Comparison of ENCODE assay signal across 10 cellular contexts in genomic region chr9:85521331-85522197, GRCh38.
DNase-seq lines count a peak whose midpoint lies in the region; ATAC-seq and TF ChIP-seq lines count a peak whose summit lies in the region.
"Had no signal": no experiment of that assay in that cellular context is flagged by ENCODE, and none has a peak within 500 bp of the region (broad histone marks: within the 10 kb centered on the region; RNA-seq: fewer than 3 reads in every experiment).

No MANE protein-coding gene starts in this region.

- H3K9me3 Mint-ChIP-seq in activated naive CD4-positive, alpha-beta T cell treated with anti-CD3 and anti-CD28 coated beads for 36 hours, result no peaks in the 10 kb centered on the region
- H3K9me3 Mint-ChIP-seq in activated naive CD4-positive, alpha-beta T cell treated with anti-CD3 and anti-CD28 coated beads, Interleukin-2, amount 50 U/mL, for 72 hours, result no peaks in the 10 kb centered on the region
- H3K9me3 Mint-ChIP-seq in mesothelial cell of epicardium, result no peaks in the 10 kb centered on the region
- H3K9me3 Mint-ChIP-seq: activated T-cell treated with anti-CD3 and anti-CD28 coated beads, Interleukin-2, amount 50 U/mL, for 4 hours had no signal

- no peaks in the 10 kb centered on the region for H3K36me3 Mint-ChIP-seq in activated naive CD4-positive, alpha-beta T cell treated with anti-CD3 and anti-CD28 coated beads for 36 hours (ENCODE audit: low read depth)
- H3K36me3 Mint-ChIP-seq in activated naive CD4-positive, alpha-beta T cell treated with anti-CD3 and anti-CD28 coated beads, Interleukin-2, amount 50 U/mL, for 72 hours, result no peaks in the 10 kb centered on the region
- no peaks in the 10 kb centered on the region for H3K36me3 Mint-ChIP-seq in mesothelial cell of epicardium

- WGBS in suprapubic skin, result 60% methylated on average over 23 of the region's 23 CpGs

- no peak for TF ChIP-seq EP300 in suprapubic skin (IDR thresholded peaks at IDR 0.05)

- no peak for ATAC-seq in activated naive CD4-positive, alpha-beta T cell treated with anti-CD3 and anti-CD28 coated beads, Interleukin-2, amount 50 U/mL, for 72 hours
- ATAC-seq: K562 had no signal

- peaks cover 22% of the 10 kb centered on the region for H3K4me1 ChIP-seq in suprapubic skin
- no peaks in the 10 kb centered on the region for H3K4me1 ChIP-seq in SJCRH30

- H3K27me3 ChIP-seq in suprapubic skin (peaks cover 39% of the 10 kb centered on the region), SJCRH30 (no peaks in the 10 kb centered on the region)

- peaks cover 3% of the 10 kb centered on the region for H3K4me1 Mint-ChIP-seq in activated naive CD4-positive, alpha-beta T cell treated with anti-CD3 and anti-CD28 coated beads for 36 hours (ENCODE audit: low read depth)
- H3K4me1 Mint-ChIP-seq in mesothelial cell of epicardium, result peaks cover 3% of the 10 kb centered on the region

- TF ChIP-seq CTCF in mesothelial cell of epicardium (IDR thresholded peaks at IDR 0.05; ENCODE audit: unreplicated experiment) (no peak), suprapubic skin (IDR thresholded peaks at IDR 0.05) (no peak)

- peaks cover 44% of the 10 kb centered on the region for H3K27me3 Mint-ChIP-seq in activated naive CD4-positive, alpha-beta T cell treated with anti-CD3 and anti-CD28 coated beads for 36 hours (ENCODE audit: low read depth)
- peaks cover 31% of the 10 kb centered on the region for H3K27me3 Mint-ChIP-seq in mesothelial cell of epicardium (ENCODE audit: low read depth)

- intact Hi-C loops in activated naive CD4-positive, alpha-beta T cell treated with anti-CD3 and anti-CD28 coated beads for 36 hours (cut with micrococcal nuclease), result no loop called here

- H3K9me3 ChIP-seq in suprapubic skin (no peaks in the 10 kb centered on the region), SJCRH30 (replicated peaks) (no peaks in the 10 kb centered on the region)

- CTCF ChIA-PET in activated naive CD4-positive, alpha-beta T cell treated with anti-CD3 and anti-CD28 coated beads for 36 hours (lab: Charles Lee), result interaction anchor here (0.7 kb wide), 1 partner anchor 1082 kb away, joined by 3 read pairs; no protein-coding TSS in a partner anchor

- H3K4me3 ChIP-seq in suprapubic skin (no peak overlapping the region), SJCRH30 (no peak overlapping the region)
- H3K4me3 ChIP-seq: K562 had no signal

- no peak for TF ChIP-seq POLR2A in suprapubic skin (IDR thresholded peaks at IDR 0.05)

- no peak overlapping the region for H3K27ac Mint-ChIP-seq in activated naive CD4-positive, alpha-beta T cell treated with anti-CD3 and anti-CD28 coated beads for 36 hours
- H3K27ac Mint-ChIP-seq in activated naive CD4-positive, alpha-beta T cell treated with anti-CD3 and anti-CD28 coated beads, Interleukin-2, amount 50 U/mL, for 72 hours, result no peak overlapping the region
- no peak overlapping the region for H3K27ac Mint-ChIP-seq in mesothelial cell of epicardium

- H3K36me3 ChIP-seq in suprapubic skin (no peaks in the 10 kb centered on the region), SJCRH30 (no peaks in the 10 kb centered on the region)

- H3K27ac ChIP-seq in cingulate gyrus (ENCODE audit: low read depth, low read length) (peak overlapping the region; percentile 96), suprapubic skin (peak overlapping the region; percentile 66), SJCRH30 (no peak overlapping the region)

- DNase-seq in activated naive CD4-positive, alpha-beta T cell treated with anti-CD3 and anti-CD28 coated beads for 36 hours, result no peak
- DNase-seq in activated naive CD4-positive, alpha-beta T cell treated with anti-CD3 and anti-CD28 coated beads, Interleukin-2, amount 50 U/mL, for 72 hours (ENCODE audit: low spot score in 2 of 2), result no peak
- DNase-seq in mesothelial cell of epicardium (ENCODE audit: low spot score in 2 of 2, unreplicated experiment in 2 of 2) (no peak), suprapubic skin (ENCODE audit: low spot score in 2 of 2) (peak; percentile 75 to 81), SKM-1 treated with dmso at 0.1 percent for 144 hours (lab: John Stamatoyannopoulos, UW; ENCODE audit: unreplicated experiment) (no peak), HPDE6-E6E7 (ENCODE audit: extremely low spot score) (no peak), SJCRH30 (no peak)
- DNase-seq: activated T-cell treated with anti-CD3 and anti-CD28 coated beads, Interleukin-2, amount 50 U/mL, for 4 hours had no signal

- peak overlapping the region; percentile 70 for H3K4me3 Mint-ChIP-seq in activated naive CD4-positive, alpha-beta T cell treated with anti-CD3 and anti-CD28 coated beads for 36 hours
- peak overlapping the region; percentile 78 for H3K4me3 Mint-ChIP-seq in mesothelial cell of epicardium

Comparison
In these comparisons a context has a peak if more than half of its experiments do, and no peak if none do; other contexts are left out.
1. DNase-seq: peak in suprapubic skin (2 of 2); none in activated naive CD4-positive, alpha-beta T cell treated with anti-CD3 and anti-CD28 coated beads for 36 hours (single experiment), activated naive CD4-positive, alpha-beta T cell treated with anti-CD3 and anti-CD28 coated beads, Interleukin-2, amount 50 U/mL, for 72 hours (0 of 2), mesothelial cell of epicardium (0 of 2), SKM-1 treated with dmso at 0.1 percent for 144 hours (single experiment), HPDE6-E6E7 (single experiment) and SJCRH30 (0 of 2).